16 cellular contexts compared by ENCODE assay signal in genomic region chr5:96101358-96102089, GRCh38.
A peak's percentile ranks its signal among the peaks of the same experiment; 100 is the strongest.
DNase-seq lines count a peak whose midpoint lies in the region; ATAC-seq and TF ChIP-seq lines count a peak whose summit lies in the region.
"Had no signal": no experiment of that assay in that cellular context is flagged by ENCODE, and none has a peak within 500 bp of the region (broad histone marks: within the 10 kb centered on the region; RNA-seq: fewer than 3 reads in every experiment).

No MANE protein-coding gene starts in this region.

- in situ Hi-C loops in Panc1 (cut with HindIII; ENCODE audit: low pct_unique_long_range_greater_than_20kb, low sequenced_read_pairs) = no loop called here

- H3K9ac ChIP-seq in neural progenitor cell = no peak overlapping the region
- H3K9ac ChIP-seq: BLaER1 had no signal

- no peak overlapping the region for H2AFZ ChIP-seq in neural progenitor cell (replicated peaks)
- H2AFZ ChIP-seq: GM23338 had no signal

- no peak for DNase-seq in Panc1 (ENCODE audit: low read depth, low spot score)
- DNase-seq in neural progenitor cell (ENCODE audit: low spot score) = no peak
- no peak for DNase-seq in stimulated activated effector memory CD8-positive, alpha-beta T cell treated with anti-CD3 and anti-CD28 coated beads, Interleukin-12 subunit alpha, Interleukin-12 subunit beta, amount 100 ng/mL, for 72 hours (ENCODE audit: low spot score in 2 of 2)
- no peak for DNase-seq in AG20443 (ENCODE audit: low spot score)
- DNase-seq in activated T-cell treated with anti-CD3 and anti-CD28 coated beads for 4 hours = no peak
- DNase-seq: CD4-positive, alpha-beta memory T cell; DMS153; DMS79; GDM1; H7; HFFc6 had no signal

- H3K9me3 ChIP-seq in Panc1 (ENCODE audit: control insufficient read depth, insufficient read depth, low read depth, low read length) (no peaks in the 10 kb centered on the region), neural progenitor cell (ENCODE audit: low read depth) (no peaks in the 10 kb centered on the region)
- H3K9me3 ChIP-seq: BLaER1 had no signal

- POLR2A ChIA-PET in Panc1 (lab: Charles Lee) = no interaction called here

- H3K27me3 ChIP-seq in Panc1 (ENCODE audit: control insufficient read depth, insufficient read depth, low read length) (no peaks in the 10 kb centered on the region), neural progenitor cell (no peaks in the 10 kb centered on the region)
- H3K27me3 ChIP-seq: BLaER1 had no signal

- H3K36me3 Mint-ChIP-seq in activated T-helper 17 cell treated with anti-CD3 and anti-CD28 coated beads, Interleukin-2, amount 50 U/mL, for 72 hours (ENCODE audit: low read depth) = peaks cover 5% of the 10 kb centered on the region
- H3K36me3 Mint-ChIP-seq in neural progenitor cell = no peaks in the 10 kb centered on the region
- H3K36me3 Mint-ChIP-seq in stimulated activated effector memory CD8-positive, alpha-beta T cell treated with anti-CD3 and anti-CD28 coated beads, Interleukin-12 subunit alpha, Interleukin-12 subunit beta, amount 100 ng/mL, for 72 hours = no peaks in the 10 kb centered on the region
- H3K36me3 Mint-ChIP-seq: CD4-positive, alpha-beta memory T cell had no signal

- H3K4me1 ChIP-seq in Panc1 (ENCODE audit: control insufficient read depth, insufficient read depth, low read length) = no peaks in the 10 kb centered on the region
- H3K4me1 ChIP-seq in neural progenitor cell = peaks cover 6% of the 10 kb centered on the region
- H3K4me1 ChIP-seq: BLaER1 had no signal

- H3K4me3 ChIP-seq in Panc1 (ENCODE audit: low read depth in 2 of 2, low read length in 2 of 2) (no peak overlapping the region), neural progenitor cell (no peak overlapping the region)
- H3K4me3 ChIP-seq: BLaER1, GM23338 had no signal

- TF ChIP-seq CTCF in Panc1 (IDR thresholded peaks at IDR 0.05) (no peak), neural progenitor cell (IDR thresholded peaks at IDR 0.05) (no peak)

- H3K36me3 ChIP-seq in Panc1 (ENCODE audit: control insufficient read depth, insufficient read depth, low read length) = no peaks in the 10 kb centered on the region
- H3K36me3 ChIP-seq in neural progenitor cell = no peaks in the 10 kb centered on the region
- H3K36me3 ChIP-seq: BLaER1 had no signal

- peaks cover 3% of the 10 kb centered on the region for H3K9me3 Mint-ChIP-seq in activated T-helper 17 cell treated with anti-CD3 and anti-CD28 coated beads, Interleukin-2, amount 50 U/mL, for 72 hours
- H3K9me3 Mint-ChIP-seq in neural progenitor cell = peaks cover 7% of the 10 kb centered on the region
- peaks cover 2% of the 10 kb centered on the region for H3K9me3 Mint-ChIP-seq in stimulated activated effector memory CD8-positive, alpha-beta T cell treated with anti-CD3 and anti-CD28 coated beads, Interleukin-12 subunit alpha, Interleukin-12 subunit beta, amount 100 ng/mL, for 72 hours

- no peaks in the 10 kb centered on the region for H4K20me1 ChIP-seq in neural progenitor cell (ENCODE audit: low read depth)
- H4K20me1 ChIP-seq: BLaER1 had no signal

- H3K79me2 ChIP-seq in neural progenitor cell (ENCODE audit: low read depth) = no peaks in the 10 kb centered on the region

- no peaks in the 10 kb centered on the region for H3K4me1 Mint-ChIP-seq in activated T-helper 17 cell treated with anti-CD3 and anti-CD28 coated beads, Interleukin-2, amount 50 U/mL, for 72 hours
- H3K4me1 Mint-ChIP-seq in neural progenitor cell = no peaks in the 10 kb centered on the region
- H3K4me1 Mint-ChIP-seq in stimulated activated effector memory CD8-positive, alpha-beta T cell treated with anti-CD3 and anti-CD28 coated beads, Interleukin-12 subunit alpha, Interleukin-12 subunit beta, amount 100 ng/mL, for 72 hours = no peaks in the 10 kb centered on the region
- H3K4me1 Mint-ChIP-seq: CD14-positive monocyte; CD4-positive, alpha-beta memory T cell; GM23338 had no signal

- H3K27me3 Mint-ChIP-seq in activated T-helper 17 cell treated with anti-CD3 and anti-CD28 coated beads, Interleukin-2, amount 50 U/mL, for 72 hours = no peaks in the 10 kb centered on the region
- H3K27me3 Mint-ChIP-seq in neural progenitor cell (ENCODE audit: insufficient read depth, low read depth) = no peaks in the 10 kb centered on the region
- H3K27me3 Mint-ChIP-seq: CD4-positive, alpha-beta memory T cell had no signal

- ATAC-seq in Panc1 = no peak
- no peak for ATAC-seq in activated T-helper 17 cell treated with anti-CD3 and anti-CD28 coated beads, Interleukin-2, amount 50 U/mL, for 72 hours (replicated peaks)
- no peak for ATAC-seq in stimulated activated effector memory CD8-positive, alpha-beta T cell treated with anti-CD3 and anti-CD28 coated beads, Interleukin-12 subunit alpha, Interleukin-12 subunit beta, amount 100 ng/mL, for 72 hours
- ATAC-seq: GM23338, HCT116 had no signal

- intact Hi-C loops in Panc1 (cut with micrococcal nuclease; ENCODE audit: unreplicated experiment) = no loop called here

- peaks cover 7% of the 10 kb centered on the region for H3F3A ChIP-seq in neural progenitor cell (ENCODE audit: low read depth)

- H3K27ac ChIP-seq in Panc1 (ENCODE audit: low read length) = peak overlapping the region; percentile 41; the same call in 1 of the 2 replicates
- H3K27ac ChIP-seq in neural progenitor cell = no peak overlapping the region
- H3K27ac ChIP-seq: BLaER1 had no signal

- peak overlapping the region; percentile 24 for H3K27ac Mint-ChIP-seq in activated T-helper 17 cell treated with anti-CD3 and anti-CD28 coated beads, Interleukin-2, amount 50 U/mL, for 72 hours
- H3K27ac Mint-ChIP-seq in neural progenitor cell = peak overlapping the region; percentile 1
- H3K27ac Mint-ChIP-seq in stimulated activated effector memory CD8-positive, alpha-beta T cell treated with anti-CD3 and anti-CD28 coated beads, Interleukin-12 subunit alpha, Interleukin-12 subunit beta, amount 100 ng/mL, for 72 hours = no peak overlapping the region
- H3K27ac Mint-ChIP-seq: CD14-positive monocyte; CD4-positive, alpha-beta memory T cell; GM23338; HFFc6 had no signal

- CTCF ChIA-PET in Panc1 (lab: Charles Lee) = interaction anchor here (0.6 kb wide), 1 partner anchor 1031 kb away, joined by 3 read pairs; no protein-coding TSS in a partner anchor

- no TSS peak for BruUV-seq in Panc1 (replicated peaks; lab: Mats Ljungman, UMichigan)

- H3K4me2 ChIP-seq in neural progenitor cell = no peak overlapping the region
- H3K4me2 ChIP-seq: BLaER1, GM23338 had no signal

- no peak overlapping the region for H3K4me3 Mint-ChIP-seq in activated T-helper 17 cell treated with anti-CD3 and anti-CD28 coated beads, Interleukin-2, amount 50 U/mL, for 72 hours
- H3K4me3 Mint-ChIP-seq in neural progenitor cell = no peak overlapping the region
- no peak overlapping the region for H3K4me3 Mint-ChIP-seq in stimulated activated effector memory CD8-positive, alpha-beta T cell treated with anti-CD3 and anti-CD28 coated beads, Interleukin-12 subunit alpha, Interleukin-12 subunit beta, amount 100 ng/mL, for 72 hours
- H3K4me3 Mint-ChIP-seq: CD14-positive monocyte; CD4-positive, alpha-beta memory T cell; GM23338; HFFc6 had no signal
